Comparison of ENCODE assay signal across 1 cellular context in genomic region chr14:54807428-54807827, GRCh38.
TF ChIP-seq lines count a peak whose summit lies in the region.

No MANE protein-coding gene starts in this region.

TF ChIP-seq in HepG2, 621 proteins besides CTCF, POLR2A, EP300 and RAD21 (continued from another document):
- no peak for TF ChIP-seq REST (IDR thresholded peaks at IDR 0.05; ENCODE audit: borderline replicate concordance in 1 of 2, low read depth in 1 of 2, low read length in 2 of 2)
- no peak for TF ChIP-seq ZNF576 (CRISPR knock-in tag; IDR thresholded peaks at IDR 0.05)
- TF ChIP-seq SKIL (CRISPR knock-in tag; IDR thresholded peaks at IDR 0.05; ENCODE audit: borderline replicate concordance): no peak
- no peak for TF ChIP-seq XBP1 (CRISPR knock-in tag; IDR thresholded peaks at IDR 0.05)
- TF ChIP-seq MIER2 (CRISPR knock-in tag; IDR thresholded peaks at IDR 0.05): no peak
- TF ChIP-seq ZNF678 (CRISPR knock-in tag; IDR thresholded peaks at IDR 0.05): no peak
- no peak for TF ChIP-seq ZNF773 (CRISPR knock-in tag; IDR thresholded peaks at IDR 0.05; ENCODE audit: borderline replicate concordance)
- TF ChIP-seq ZFP37 (CRISPR knock-in tag; IDR thresholded peaks at IDR 0.05; ENCODE audit: borderline replicate concordance): no peak
- no peak for TF ChIP-seq MTF2 (CRISPR knock-in tag; IDR thresholded peaks at IDR 0.05; ENCODE audit: borderline replicate concordance)
- no peak for TF ChIP-seq ZNF343 (CRISPR knock-in tag; IDR thresholded peaks at IDR 0.05)
- no peak for TF ChIP-seq ATF7-NPFF (CRISPR knock-in tag; IDR thresholded peaks at IDR 0.05; ENCODE audit: low read depth)
- TF ChIP-seq ZNF816 (CRISPR knock-in tag; IDR thresholded peaks at IDR 0.05; ENCODE audit: borderline replicate concordance): no peak
